In the genomic region with DNA sequence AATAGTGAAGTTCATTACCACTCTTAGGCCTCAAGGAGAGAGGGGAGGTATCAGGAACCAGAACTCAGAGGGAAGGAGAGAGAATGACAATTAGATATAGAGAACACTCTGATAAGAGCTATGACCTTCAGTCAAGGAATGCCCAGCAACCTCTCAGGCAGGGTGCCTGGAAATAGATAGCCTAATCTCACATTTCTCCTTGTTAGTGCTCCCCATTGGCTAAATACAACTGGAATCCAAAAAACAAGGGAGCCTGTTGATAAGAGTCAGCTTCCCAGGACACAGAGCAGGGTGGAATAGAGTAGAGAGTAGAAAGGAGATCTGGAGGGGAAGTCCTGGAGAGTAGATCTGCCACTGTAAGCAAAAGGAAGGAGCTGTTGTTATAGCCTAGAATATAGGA, we compare ENCODE assay signal across 31 cellular contexts.
"Had no signal": no experiment of that assay in that cellular context is flagged by ENCODE, and none has a peak within 500 bp of the region (broad histone marks: within the 10 kb centered on the region; RNA-seq: fewer than 3 reads in every experiment).

No MANE protein-coding gene starts in this region.

- H3K4me1 Mint-ChIP-seq: activated B cell treated with CpG ODN at 0.5 μM for 24 hours had no signal

- H3K27ac Mint-ChIP-seq: activated B cell treated with CpG ODN at 0.5 μM for 24 hours; activated CD4-positive, alpha-beta memory T cell treated with anti-CD3 and anti-CD28 coated beads for 36 hours; activated naive CD4-positive, alpha-beta T cell treated with anti-CD3 and anti-CD28 coated beads for 36 hours; activated naive CD4-positive, alpha-beta T cell treated with anti-CD3 and anti-CD28 coated beads, Interleukin-2, amount 50 U/mL, for 72 hours; activated T-helper 1 cell treated with anti-CD3 and anti-CD28 coated beads, Interleukin-12 subunit alpha, Interleukin-12 subunit beta, Interleukin-2, Interleukin-4 antibody, amounts not matched to agents 30 ng/mL and 10 ng/mL and 1 ng/mL, durations not matched to agents 14 hours and 24 hours and 36 hours had no signal

- H3K27ac ChIP-seq: adrenal gland, body of pancreas, VCaP had no signal

- H3K36me3 Mint-ChIP-seq: activated CD4-positive, alpha-beta memory T cell treated with anti-CD3 and anti-CD28 coated beads for 36 hours; activated naive CD4-positive, alpha-beta T cell treated with anti-CD3 and anti-CD28 coated beads, Interleukin-2, amount 50 U/mL, for 72 hours had no signal

- H3K9me3 ChIP-seq: adrenal gland, body of pancreas, MG63 had no signal

- H3K27me3 Mint-ChIP-seq: activated B cell treated with CpG ODN at 0.5 μM for 24 hours; activated CD4-positive, alpha-beta memory T cell treated with anti-CD3 and anti-CD28 coated beads for 36 hours had no signal

- DNase-seq: activated B cell treated with CpG ODN at 0.5 μM for 24 hours; activated CD4-positive, alpha-beta memory T cell treated with anti-CD3 and anti-CD28 coated beads for 36 hours; activated CD4-positive, alpha-beta T cell treated with anti-CD3 and anti-CD28 coated beads for 4 hours; activated CD4-positive, alpha-beta T cell treated with anti-CD3 and anti-CD28 coated beads, Interleukin-2, amount 50 U/mL, for 1 hour; activated CD4-positive, CD25-positive, alpha-beta regulatory T cell treated with anti-CD3 and anti-CD28 coated beads, Interleukin-2, amount 50 U/mL, for 72 hours; activated CD8-positive, alpha-beta memory T cell treated with anti-CD3 and anti-CD28 coated beads, Interleukin-2, amount 50 U/mL, for 4 hours; activated gamma-delta T cell treated with Interleukin-2 at 50 U/mL for 16 hours; activated naive CD4-positive, alpha-beta T cell treated with anti-CD3 and anti-CD28 coated beads for 36 hours; activated T-cell treated with anti-CD3 and anti-CD28 coated beads for 4 hours; activated T-cell treated with anti-CD3 and anti-CD28 coated beads, Interleukin-2, amount 50 U/mL, for 4 hours; body of pancreas; Kasumi-1; KG1; MG63; NCI-H1048; NCI-H1105 treated with DMSO at 0.1 percent for 48 hours; NCI-H1436; NCI-H1694 treated with DMSO at 0.1 percent for 48 hours; NCI-H2029; NCI-H345; NCI-H524 treated with DMSO at 0.1 percent for 48 hours; SIG-M5; SW 1271; T-helper 1 cell; T-helper 2 cell; T-helper 9 cell had no signal

- ATAC-seq: activated naive CD4-positive, alpha-beta T cell treated with anti-CD3 and anti-CD28 coated beads, Interleukin-2, amount 50 U/mL, for 72 hours; activated T-cell treated with anti-CD3 and anti-CD28 coated beads, Interleukin-2, amount 50 U/mL, for 4 hours; body of pancreas; Panc1 had no signal

- H3K4me3 Mint-ChIP-seq: activated B cell treated with CpG ODN at 0.5 μM for 24 hours; activated CD4-positive, alpha-beta memory T cell treated with anti-CD3 and anti-CD28 coated beads for 36 hours; activated naive CD4-positive, alpha-beta T cell treated with anti-CD3 and anti-CD28 coated beads for 36 hours; activated T-cell treated with anti-CD3 and anti-CD28 coated beads, Interleukin-2, amount 50 U/mL, for 4 hours; activated T-helper 1 cell treated with anti-CD3 and anti-CD28 coated beads, Interleukin-12 subunit alpha, Interleukin-12 subunit beta, Interleukin-2, Interleukin-4 antibody, amounts not matched to agents 30 ng/mL and 10 ng/mL and 1 ng/mL, durations not matched to agents 14 hours and 24 hours and 36 hours had no signal

- H3K36me3 ChIP-seq: adrenal gland, MG63 had no signal

- H3K4me3 ChIP-seq: adrenal gland, body of pancreas, MG63 had no signal

- H3K9me3 Mint-ChIP-seq: activated B cell treated with CpG ODN at 0.5 μM for 24 hours; activated CD4-positive, alpha-beta memory T cell treated with anti-CD3 and anti-CD28 coated beads for 36 hours; activated T-cell treated with anti-CD3 and anti-CD28 coated beads, Interleukin-2, amount 50 U/mL, for 4 hours; activated T-helper 1 cell treated with anti-CD3 and anti-CD28 coated beads, Interleukin-12 subunit alpha, Interleukin-12 subunit beta, Interleukin-2, Interleukin-4 antibody, amounts not matched to agents 30 ng/mL and 10 ng/mL and 1 ng/mL, durations not matched to agents 14 hours and 24 hours and 36 hours had no signal

- H3K4me1 ChIP-seq: adrenal gland, body of pancreas had no signal

- H3K27me3 ChIP-seq: adrenal gland, body of pancreas, MG63 had no signal
